In the genomic region with DNA sequence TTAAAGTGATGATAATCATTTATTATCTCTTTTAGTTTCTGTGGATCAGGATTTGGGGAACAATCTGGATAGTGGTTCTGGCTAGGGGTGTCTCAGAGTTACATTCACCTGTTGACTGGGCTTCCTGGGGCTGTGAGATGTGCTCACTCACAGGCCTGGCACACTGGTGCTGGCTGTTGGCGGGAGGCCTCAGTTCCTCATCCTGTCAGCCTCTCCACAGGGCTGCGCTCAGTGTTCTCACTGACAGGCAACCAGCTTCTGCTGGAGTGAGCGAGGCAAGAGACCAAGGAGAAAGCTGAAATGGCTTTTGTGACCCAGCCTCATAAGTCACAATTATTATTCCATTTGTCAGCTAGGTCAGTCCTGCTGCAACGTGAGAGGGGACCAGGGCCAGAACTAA, we compare ENCODE assay signal across 21 cellular contexts.
"Had no signal": no experiment of that assay in that cellular context is flagged by ENCODE, and none has a peak within 500 bp of the region (broad histone marks: within the 10 kb centered on the region; RNA-seq: fewer than 3 reads in every experiment).

No MANE protein-coding gene starts in this region.

- H3K27ac ChIP-seq: left lung, lower lobe of right lung, pancreas, prostate gland, sigmoid colon, spleen, tibial nerve, uterus had no signal

- H3K4me1 ChIP-seq: prostate gland had no signal

- H3K36me3 ChIP-seq: left lung, lower lobe of right lung, pancreas, prostate gland, sigmoid colon, spleen, tibial nerve, uterus had no signal

- H3K4me3 ChIP-seq: left lung, lower lobe of right lung, pancreas, prostate gland, sigmoid colon, spleen, tibial nerve, uterus had no signal

- DNase-seq: immature natural killer cell; kidney; left colon; lower lobe of right lung; mammary epithelial cell; mesenchymal stem cell; naive thymus-derived CD8-positive, alpha-beta T cell; nucleus accumbens; pancreas; retina; sigmoid colon; spleen; stimulated activated CD4-positive, alpha-beta T cell treated with anti-CD3 and anti-CD28 coated beads, Interleukin-4, amount 100 ng/mL, for 24 hours; stimulated activated naive CD4-positive, alpha-beta T cell; stimulated activated naive CD8-positive, alpha-beta T cell treated with anti-CD3 and anti-CD28 coated beads, Interleukin-15, amount 100 ng/mL, for 72 hours; uterus had no signal

- H3K27me3 ChIP-seq: left lung, pancreas, sigmoid colon, uterus had no signal

- H3K9me3 ChIP-seq: left lung, lower lobe of right lung, pancreas, prostate gland, sigmoid colon, spleen, tibial nerve, uterus had no signal

- ATAC-seq: left colon; left lung; lower lobe of right lung; naive thymus-derived CD8-positive, alpha-beta T cell; pancreas; right cardiac atrium; stimulated activated effector memory CD8-positive, alpha-beta T cell treated with anti-CD3 and anti-CD28 coated beads, Interleukin-12 subunit alpha, Interleukin-12 subunit beta, amount 100 ng/mL, for 72 hours; stimulated activated naive CD8-positive, alpha-beta T cell treated with anti-CD3 and anti-CD28 coated beads, Interleukin-15, amount 100 ng/mL, for 72 hours had no signal
